ENCODE assay signal across 21 cellular contexts in the genomic region with DNA sequence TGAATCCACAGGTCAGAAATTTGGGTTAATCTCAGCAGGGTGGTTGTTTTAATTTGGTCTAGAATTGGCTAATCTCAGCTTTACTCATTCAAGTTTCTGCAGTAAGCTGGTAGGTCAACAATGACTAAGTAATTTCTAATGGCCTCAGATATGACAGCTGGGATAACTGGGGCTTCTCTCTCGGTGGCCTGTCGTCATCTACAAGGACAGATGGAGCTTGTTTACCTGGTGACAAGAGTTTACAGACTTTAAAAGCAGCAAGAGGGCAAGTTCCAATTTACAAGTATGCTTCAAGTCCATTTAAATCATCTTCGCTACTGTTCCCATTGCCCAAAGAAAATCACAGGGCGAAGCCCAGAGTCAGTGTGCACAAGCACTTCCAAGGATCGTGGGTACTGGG.
DNase-seq lines count a peak whose midpoint lies in the region; ATAC-seq and TF ChIP-seq lines count a peak whose summit lies in the region.
"Had no signal": no experiment of that assay in that cellular context is flagged by ENCODE, and none has a peak within 500 bp of the region (broad histone marks: within the 10 kb centered on the region; RNA-seq: fewer than 3 reads in every experiment).

No MANE protein-coding gene starts in this region.

- no peaks in the 10 kb centered on the region for H3K36me3 Mint-ChIP-seq in MCF 10A (ENCODE audit: insufficient read depth, unreplicated experiment)
- H3K36me3 Mint-ChIP-seq in endodermal cell (ENCODE audit: low read depth) = no peaks in the 10 kb centered on the region
- H3K36me3 Mint-ChIP-seq: activated naive CD8-positive, alpha-beta T cell treated with anti-CD3 and anti-CD28 coated beads, Interleukin-2, amount 10 ng/mL, durations not matched to agents 7 days and 5 days; CD8-positive, alpha-beta memory T cell; natural killer cell had no signal

- CTCF ChIA-PET in MCF 10A (lab: Yijun Ruan, JAX) = interaction anchor here (0.7 kb wide), 1 partner anchor 472 kb away, joined by 6 read pairs; no protein-coding TSS in a partner anchor
- CTCF ChIA-PET in PC-3 (lab: Charles Lee) = no interaction called here

- BruUV-seq in MCF 10A (replicated peaks; lab: Mats Ljungman, UMichigan) = no TSS peak
- BruUV-seq in PC-3 (replicated peaks; lab: Mats Ljungman, UMichigan) = no TSS peak

- H3K9me2 ChIP-seq in PC-3 (replicated peaks; ENCODE audit: low read length) = no peaks in the 10 kb centered on the region

- intact Hi-C loops in MCF 10A (cut with micrococcal nuclease) (no loop called here), breast epithelium (cut with DNase I; ENCODE audit: low total_unique reads) (no loop called here), PC-3 (cut with micrococcal nuclease) (no loop called here), mucosa of descending colon (cut with DNase I, micrococcal nuclease) (no loop called here)

- H4K20me1 ChIP-seq in PC-3 (ENCODE audit: low read length) = no peaks in the 10 kb centered on the region

- POLR2A ChIA-PET in MCF 10A (lab: Yijun Ruan, JAX) (no interaction called here), PC-3 (lab: Charles Lee; ENCODE audit: unreplicated experiment) (no interaction called here)

- H3K4me2 ChIP-seq in PC-3 (ENCODE audit: low read length) = no peak overlapping the region

- H3K36me3 ChIP-seq in breast epithelium (no peaks in the 10 kb centered on the region), PC-3 (ENCODE audit: low read depth, low read length) (no peaks in the 10 kb centered on the region), endodermal cell (ENCODE audit: control insufficient read depth, insufficient read depth, low read length) (no peaks in the 10 kb centered on the region), HAP-1 (replicated peaks) (no peaks in the 10 kb centered on the region), mucosa of descending colon (ENCODE audit: low read depth) (no peaks in the 10 kb centered on the region)
- H3K36me3 ChIP-seq: stomach, thyroid gland had no signal

- in situ Hi-C loops in HAP-1 (cut with MboI; ENCODE audit: low sequenced_read_pairs) = no loop called here

- no peak overlapping the region for H3K9ac ChIP-seq in PC-3 (ENCODE audit: low read length)
- H3K9ac ChIP-seq in endodermal cell (ENCODE audit: extremely low read depth, low read length, poor library complexity, severe bottlenecking) = no peak overlapping the region

- no peak for TF ChIP-seq CTCF in MCF 10A (IDR thresholded peaks at IDR 0.05; ENCODE audit: unreplicated experiment)
- no peak for TF ChIP-seq CTCF in breast epithelium (IDR thresholded peaks at IDR 0.05)
- no peak for TF ChIP-seq CTCF in PC-3 (conservative IDR thresholded peaks at IDR 0.05; ENCODE audit: low read depth, low read length)
- TF ChIP-seq CTCF in endodermal cell (conservative IDR thresholded peaks at IDR 0.05) = no peak
- no peak for TF ChIP-seq CTCF in mucosa of descending colon (IDR thresholded peaks at IDR 0.05)

- H3K27me3 ChIP-seq in breast epithelium = no peaks in the 10 kb centered on the region
- H3K27me3 ChIP-seq in PC-3 (ENCODE audit: low read length) = no peaks in the 10 kb centered on the region
- no peaks in the 10 kb centered on the region for H3K27me3 ChIP-seq in endodermal cell (ENCODE audit: control insufficient read depth, insufficient read depth, low read length, poor library complexity, severe bottlenecking)
- H3K27me3 ChIP-seq in HAP-1 (ENCODE audit: low read depth) = no peaks in the 10 kb centered on the region
- H3K27me3 ChIP-seq: stomach, thyroid gland had no signal

- 56 to 57% methylated on average over 5 of the region's 5 CpGs for WGBS in endodermal cell (ENCODE audit: insufficient coverage in 1 of 2, insufficient read length in 1 of 2), 2 experiments

- H3K9me3 Mint-ChIP-seq in MCF 10A (ENCODE audit: unreplicated experiment) (no peaks in the 10 kb centered on the region), endodermal cell (no peaks in the 10 kb centered on the region)
- H3K9me3 Mint-ChIP-seq: activated naive CD8-positive, alpha-beta T cell treated with anti-CD3 and anti-CD28 coated beads, Interleukin-2, amount 10 ng/mL, durations not matched to agents 7 days and 5 days had no signal

- H2AFZ ChIP-seq in PC-3 (ENCODE audit: low read length) = no peak overlapping the region

- ATAC-seq in PC-3 = no peak
- ATAC-seq in HG02759 (IDR thresholded peaks at IDR 0.05; ENCODE audit: unreplicated experiment) = no peak
- ATAC-seq in mucosa of descending colon = no peak
- ATAC-seq: natural killer cell had no signal

- no peaks in the 10 kb centered on the region for H3F3A ChIP-seq in PC-3 (ENCODE audit: low read length, unreplicated experiment)

- H3K4me3 Mint-ChIP-seq in MCF 10A (ENCODE audit: unreplicated experiment) (no peak overlapping the region), endodermal cell (no peak overlapping the region)
- H3K4me3 Mint-ChIP-seq: activated naive CD8-positive, alpha-beta T cell treated with anti-CD3 and anti-CD28 coated beads, Interleukin-2, amount 10 ng/mL, durations not matched to agents 7 days and 5 days; CD8-positive, alpha-beta memory T cell; natural killer cell had no signal

- H3K27ac Mint-ChIP-seq in MCF 10A (ENCODE audit: low read depth, unreplicated experiment) (no peak overlapping the region), endodermal cell (peak overlapping the region; percentile 75)
- H3K27ac Mint-ChIP-seq: activated naive CD8-positive, alpha-beta T cell treated with anti-CD3 and anti-CD28 coated beads, Interleukin-2, amount 10 ng/mL, durations not matched to agents 7 days and 5 days; CD8-positive, alpha-beta memory T cell; natural killer cell had no signal

- peak; percentile 5 for DNase-seq in MCF 10A (ENCODE audit: unreplicated experiment)
- DNase-seq in breast epithelium (ENCODE audit: low spot score in 2 of 2) = no peak
- DNase-seq in PC-3 = peak; percentile 16
- peak; percentile 45 for DNase-seq in endodermal cell
- no peak for DNase-seq in HAP-1 (ENCODE audit: low spot score in 2 of 2)
- DNase-seq in germinal center (ENCODE audit: low spot score) = no peak
- DNase-seq in mucosa of descending colon = no peak
- DNase-seq: activated effector memory CD4-positive, alpha-beta T cell treated with anti-CD3 and anti-CD28 coated beads, Interleukin-2, amount 50 U/mL, for 16 hours; activated naive CD8-positive, alpha-beta T cell treated with anti-CD3 and anti-CD28 coated beads, Interleukin-2, amount 10 ng/mL, durations not matched to agents 7 days and 5 days; AML-193; CD8-positive, alpha-beta memory T cell; DMS79 treated with DMSO at 0.1 percent for 48 hours; midbrain; natural killer cell; NCI-H1092; NCI-H1694 treated with DMSO at 0.1 percent for 48 hours; NCI-H748 treated with DMSO at 0.1 percent for 48 hours; stomach; thyroid gland had no signal

- H3K27ac ChIP-seq in breast epithelium = no peak overlapping the region
- H3K27ac ChIP-seq in PC-3 (ENCODE audit: low read length) = no peak overlapping the region
- H3K27ac ChIP-seq in endodermal cell (ENCODE audit: low read depth, low read length) = no peak overlapping the region
- H3K27ac ChIP-seq: skin epidermis, stomach, thyroid gland had no signal

- H3K9me3 ChIP-seq in breast epithelium (no peaks in the 10 kb centered on the region), PC-3 (ENCODE audit: low read length) (no peaks in the 10 kb centered on the region), endodermal cell (ENCODE audit: control insufficient read depth, low read length) (no peaks in the 10 kb centered on the region), HAP-1 (no peaks in the 10 kb centered on the region; the same call in 1 of the 2 replicates), mucosa of descending colon (no peaks in the 10 kb centered on the region)
- H3K9me3 ChIP-seq: stomach, thyroid gland had no signal

- no peaks in the 10 kb centered on the region for H3K4me1 ChIP-seq in breast epithelium
- no peaks in the 10 kb centered on the region for H3K4me1 ChIP-seq in PC-3 (ENCODE audit: insufficient read depth, low read length)
- H3K4me1 ChIP-seq in endodermal cell (ENCODE audit: control insufficient read depth, insufficient read depth, low read length) = peaks cover 17% of the 10 kb centered on the region
- no peaks in the 10 kb centered on the region for H3K4me1 ChIP-seq in HAP-1
- no peaks in the 10 kb centered on the region for H3K4me1 ChIP-seq in mucosa of descending colon (ENCODE audit: low read depth)
- H3K4me1 ChIP-seq: stomach, thyroid gland had no signal

- H3K27me3 Mint-ChIP-seq in MCF 10A (ENCODE audit: insufficient read depth, unreplicated experiment) = no peaks in the 10 kb centered on the region
- no peaks in the 10 kb centered on the region for H3K27me3 Mint-ChIP-seq in endodermal cell (ENCODE audit: insufficient read depth)
- H3K27me3 Mint-ChIP-seq: activated naive CD8-positive, alpha-beta T cell treated with anti-CD3 and anti-CD28 coated beads, Interleukin-2, amount 10 ng/mL, durations not matched to agents 7 days and 5 days had no signal

- H3K4me1 Mint-ChIP-seq in MCF 10A (ENCODE audit: insufficient read depth, unreplicated experiment) = no peaks in the 10 kb centered on the region
- peaks cover 37% of the 10 kb centered on the region for H3K4me1 Mint-ChIP-seq in endodermal cell
- H3K4me1 Mint-ChIP-seq: activated naive CD8-positive, alpha-beta T cell treated with anti-CD3 and anti-CD28 coated beads, Interleukin-2, amount 10 ng/mL, durations not matched to agents 7 days and 5 days; CD8-positive, alpha-beta memory T cell; natural killer cell had no signal

- no peaks in the 10 kb centered on the region for H3K79me2 ChIP-seq in PC-3 (ENCODE audit: low read length)

- H3K4me3 ChIP-seq in breast epithelium = no peak overlapping the region
- no peak overlapping the region for H3K4me3 ChIP-seq in PC-3 (ENCODE audit: low read length)
- H3K4me3 ChIP-seq in endodermal cell (ENCODE audit: low read length) = peak overlapping the region; percentile 44
- H3K4me3 ChIP-seq in HAP-1 = no peak overlapping the region
- H3K4me3 ChIP-seq in mucosa of descending colon = no peak overlapping the region
- H3K4me3 ChIP-seq: skin epidermis, stomach, thyroid gland had no signal

- TF ChIP-seq POLR2A in breast epithelium (IDR thresholded peaks at IDR 0.05) = no peak

Comparison
In these comparisons a context has a peak if more than half of its experiments do, and no peak if none do; other contexts are left out.
1. DNase-seq: peak in MCF 10A (single experiment), PC-3 (single experiment) and endodermal cell (single experiment); none in breast epithelium (0 of 2), HAP-1 (0 of 2), germinal center (single experiment) and mucosa of descending colon (0 of 3).